ENCODE assay signal across 8 cellular contexts in genomic region chr5:95870105-95870672, GRCh38. TPM values are rescaled to one million over a fixed set of nuclear protein-coding genes. Genes with fewer than 3 reads are reported as not detected.
DNase-seq lines count a peak whose midpoint lies in the region; ATAC-seq and TF ChIP-seq lines count a peak whose summit lies in the region.

No MANE protein-coding gene starts in this region.

- no peak for DNase-seq in SK-N-MC (ENCODE audit: low read depth, low spot score)
- no peak for DNase-seq in colonic mucosa
- peak; percentile 42 for DNase-seq in stimulated activated CD4-positive, alpha-beta T cell treated with anti-CD3 and anti-CD28 coated beads, Interleukin-12 subunit alpha, Interleukin-12 subunit beta, amount 100 ng/mL, for 4 hours
- no peak for DNase-seq in prostate gland (ENCODE audit: low spot score)
- no peak for DNase-seq in activated gamma-delta T cell (lab: John Stamatoyannopoulos, UW)
- no peak for DNase-seq in sigmoid colon

- intact Hi-C loops in colonic mucosa (cut with DNase I) (no loop called here), prostate gland (cut with DNase I) (no loop called here), sigmoid colon (cut with DNase I) (no loop called here)

- H3K9ac ChIP-seq in SK-N-MC (ENCODE audit: insufficient read length), result no peak overlapping the region
- H3K9ac ChIP-seq in colonic mucosa (ENCODE audit: low read depth in 2 of 2, low read length in 2 of 2), result no peak overlapping the region

- ATAC-seq in GM18519 (IDR thresholded peaks at IDR 0.05; ENCODE audit: low FRiP score, unreplicated experiment) (peak; percentile 58), HG02840 (IDR thresholded peaks at IDR 0.05; ENCODE audit: low FRiP score, unreplicated experiment) (peak; percentile 49)

- H3K4me1 ChIP-seq in colonic mucosa (no peaks in the 10 kb centered on the region), prostate gland (replicated peaks) (no peaks in the 10 kb centered on the region), sigmoid colon (no peaks in the 10 kb centered on the region)

- H3K4me3 ChIP-seq in SK-N-MC (no peak overlapping the region), colonic mucosa (no peak overlapping the region), prostate gland (no peak overlapping the region), sigmoid colon (no peak overlapping the region)

- TF ChIP-seq EP300 in sigmoid colon (IDR thresholded peaks at IDR 0.05), result no peak

- TF ChIP-seq POLR2A in prostate gland (IDR thresholded peaks at IDR 0.05), result no peak
- TF ChIP-seq POLR2A in sigmoid colon (IDR thresholded peaks at IDR 0.05), result no peak

- TF ChIP-seq CTCF in colonic mucosa (IDR thresholded peaks at IDR 0.05), result no peak
- no peak for TF ChIP-seq CTCF in prostate gland (IDR thresholded peaks at IDR 0.05)
- no peak for TF ChIP-seq CTCF in sigmoid colon (IDR thresholded peaks at IDR 0.05)

- H3K27ac ChIP-seq in SK-N-MC, result 0 out of 2 replicates have a peak overlapping the region, but pooled peaks have one; percentile 26
- H3K27ac ChIP-seq in colonic mucosa, result peak overlapping the region; percentile 15
- H3K27ac ChIP-seq in prostate gland, result no peak overlapping the region
- H3K27ac ChIP-seq in sigmoid colon, result peak overlapping the region in 1 of 4 donors; percentile 33

- 81% methylated on average over 1 of the region's 1 CpG for WGBS in prostate gland
- 68 to 75% methylated on average over 1 of the region's 1 CpG for WGBS in sigmoid colon, 2 donors

- H3K27me3 ChIP-seq in colonic mucosa, result no peaks in the 10 kb centered on the region
- H3K27me3 ChIP-seq in prostate gland (replicated peaks; ENCODE audit: insufficient read depth), result no peaks in the 10 kb centered on the region
- no peaks in the 10 kb centered on the region for H3K27me3 ChIP-seq in sigmoid colon

- H3K9me3 ChIP-seq in SK-N-MC (ENCODE audit: low read depth, low read length), result no peaks in the 10 kb centered on the region
- no peaks in the 10 kb centered on the region for H3K9me3 ChIP-seq in colonic mucosa
- H3K9me3 ChIP-seq in prostate gland, result no peaks in the 10 kb centered on the region
- H3K9me3 ChIP-seq in sigmoid colon, result no peaks in the 10 kb centered on the region

- H3K36me3 ChIP-seq in SK-N-MC (ENCODE audit: insufficient read depth, low read length) (no peaks in the 10 kb centered on the region), colonic mucosa (no peaks in the 10 kb centered on the region), prostate gland (no peaks in the 10 kb centered on the region), sigmoid colon (no peaks in the 10 kb centered on the region)

RNA-seq across cellular contexts. Expression of gene GLRX, which starts 47.7 kb away (rescaled TPM):
- total RNA-seq in colonic mucosa, result 10 to 100 TPM; 52.8 to 89.6 TPM
- 10 to 100 TPM; 16.6 to 34.8 TPM for total RNA-seq in prostate gland
- total RNA-seq in sigmoid colon, result 10 to 100 TPM; 30.2 to 43.2 (median 42.8) TPM
- polyA plus RNA-seq in sigmoid colon, result 100 to 1,000 TPM; 220 to 409 (median 261) TPM

Comparison
In these comparisons a context has a peak if more than half of its experiments do, and no peak if none do; other contexts are left out.
1. H3K27ac ChIP-seq: peak in SK-N-MC (single experiment) and colonic mucosa (single experiment); none in prostate gland (0 of 2).